Comparison of ENCODE assay signal across 1 cellular context in the genomic region with DNA sequence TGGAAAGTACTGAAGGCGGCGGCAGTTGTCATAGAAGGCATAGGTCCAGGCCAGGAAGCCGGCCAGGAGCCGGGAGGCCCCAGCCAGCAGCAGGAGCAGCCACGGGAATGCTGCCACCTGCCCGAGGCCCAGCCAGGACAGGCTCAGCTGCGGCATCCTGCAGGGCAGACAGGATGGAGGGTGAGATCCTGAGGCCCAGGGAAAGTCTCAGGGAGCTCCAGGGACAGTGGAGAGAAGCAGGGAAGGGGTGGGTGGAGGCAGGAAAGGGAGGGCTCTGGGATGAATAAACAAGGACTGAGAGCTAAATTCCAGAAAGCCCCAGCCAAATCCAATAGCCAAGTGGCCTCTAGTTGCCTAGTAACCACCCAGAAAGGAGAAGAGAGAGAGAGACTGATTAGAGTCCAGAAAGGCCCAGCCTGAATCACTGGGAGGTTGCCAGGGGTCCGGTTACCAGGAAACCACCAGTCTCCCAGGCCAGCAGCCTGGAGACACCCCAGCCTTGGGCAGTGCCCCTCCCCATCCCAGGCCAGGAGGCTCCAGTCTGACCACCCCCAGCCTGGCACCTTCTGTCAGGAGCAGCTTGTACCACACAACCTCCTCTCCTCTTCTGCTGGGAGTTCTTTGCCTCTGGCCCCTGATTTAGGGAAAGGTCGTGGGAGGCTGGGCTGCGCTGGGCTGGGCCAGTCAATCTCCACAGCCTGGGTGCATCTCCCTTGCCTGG.
TF ChIP-seq lines count a peak whose summit lies in the region.

No MANE protein-coding gene starts in this region.

TF ChIP-seq in K562, 482 proteins besides CTCF, POLR2A, EP300 and RAD21:
- TF ChIP-seq ZNF431 (CRISPR knock-in tag; IDR thresholded peaks at IDR 0.05) (no peak), RFX1 (IDR thresholded peaks at IDR 0.05) (peak; percentile 61)
